1 cellular context compared by ENCODE assay signal in genomic region chr6:37077459-37078296, GRCh38.
TF ChIP-seq lines count a peak whose summit lies in the region.

No MANE protein-coding gene starts in this region.

TF ChIP-seq in SK-N-SH, 30 proteins besides CTCF, POLR2A, EP300 and RAD21 (continued from another document):
- TF ChIP-seq RCOR1 (IDR thresholded peaks at IDR 0.05; ENCODE audit: low read length) = peak; percentile 89
